Comparison of ENCODE assay signal across 27 cellular contexts in the genomic region with DNA sequence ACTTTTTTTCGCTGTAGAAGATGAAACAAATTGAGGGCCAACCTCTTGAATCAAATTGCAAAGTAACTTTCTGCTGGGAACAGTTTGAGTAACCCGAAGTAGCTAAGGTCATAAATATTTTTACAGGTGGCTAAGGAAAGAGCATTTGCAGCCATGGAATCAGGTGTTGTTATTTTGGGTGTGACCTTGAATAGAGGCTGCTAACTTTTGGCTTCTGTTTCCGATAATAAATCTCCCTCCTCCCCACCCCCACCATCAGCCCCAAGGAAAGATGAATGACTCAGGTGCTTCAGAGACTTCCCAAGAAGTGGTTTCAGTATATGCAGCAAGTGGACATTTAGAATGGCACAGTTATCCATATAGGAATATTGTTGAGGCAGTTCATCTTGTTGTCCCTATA.
"Had no signal": no experiment of that assay in that cellular context is flagged by ENCODE, and none has a peak within 500 bp of the region (broad histone marks: within the 10 kb centered on the region; RNA-seq: fewer than 3 reads in every experiment).

No MANE protein-coding gene starts in this region.

- H3K27me3 ChIP-seq: ascending aorta, cardiac muscle cell had no signal

- H3K9me3 ChIP-seq: ascending aorta had no signal

- DNase-seq: activated CD4-positive, alpha-beta memory T cell treated with anti-CD3 and anti-CD28 coated beads for 36 hours; activated CD4-positive, alpha-beta T cell treated with anti-CD3 and anti-CD28 coated beads, Interleukin-2, amount 10 ng/mL, durations not matched to agents 7 days and 5 days; activated CD4-positive, CD25-positive, alpha-beta regulatory T cell; activated CD8-positive, alpha-beta memory T cell treated with anti-CD3 and anti-CD28 coated beads for 24 hours; activated effector memory CD4-positive, alpha-beta T cell treated with anti-CD3 and anti-CD28 coated beads, Interleukin-2, amount 50 U/mL, for 16 hours; activated naive CD4-positive, alpha-beta T cell treated with Interleukin-2 at 50 U/mL for 16 hours; activated naive CD8-positive, alpha-beta T cell treated with anti-CD3 and anti-CD28 coated beads, Interleukin-2, amount 50 U/mL, for 24 hours; activated T-cell treated with anti-CD3 and anti-CD28 coated beads, Interleukin-2, amount 50 U/mL, for 4 hours; amniotic stem cell; Karpas-422; NCI-H1105 treated with DMSO at 0.1 percent for 48 hours; NCI-H1436 treated with DMSO at 0.1 percent for 48 hours; NCI-H187 treated with DMSO at 0.1 percent for 48 hours; NCI-H2081 treated with DMSO at 0.1 percent for 48 hours; NCI-H2227 treated with DMSO at 0.1 percent for 48 hours; NCI-H446 treated with DMSO at 0.1 percent for 48 hours; NCI-H524 treated with DMSO at 0.1 percent for 48 hours; NCI-H774; RPMI8226; T-cell had no signal

- ATAC-seq: activated naive CD4-positive, alpha-beta T cell treated with anti-CD3 and anti-CD28 coated beads, Interleukin-2, amount 50 U/mL, for 72 hours; activated naive CD8-positive, alpha-beta T cell treated with anti-CD3 and anti-CD28 coated beads, Interleukin-2, amount 50 U/mL, for 24 hours; activated T-cell treated with anti-CD3 and anti-CD28 coated beads, Interleukin-2, amount 50 U/mL, for 4 hours; Panc1; Right ventricle myocardium inferior; T-cell had no signal

- H3K4me3 ChIP-seq: ascending aorta, cardiac muscle cell, SK-N-MC had no signal

- H3K4me1 ChIP-seq: ascending aorta had no signal

- H3K36me3 ChIP-seq: ascending aorta, cardiac muscle cell had no signal

- H3K27ac ChIP-seq: ascending aorta, cardiac muscle cell, SK-N-MC, VCaP had no signal
